In genomic region chr11:10450451-10451398, GRCh38 we compare ENCODE assay signal across 8 cellular contexts. TPM values are rescaled to one million over a fixed set of nuclear protein-coding genes. Genes with fewer than 3 reads are reported as not detected.
DNase-seq lines count a peak whose midpoint lies in the region; ATAC-seq and TF ChIP-seq lines count a peak whose summit lies in the region.

No MANE protein-coding gene starts in this region.

- H3K27me3 ChIP-seq in HL-60 (ENCODE audit: insufficient read depth, poor library complexity, severe bottlenecking), result no peaks in the 10 kb centered on the region

- ATAC-seq in activated CD4-positive, CD25-positive, alpha-beta regulatory T cell treated with anti-CD3 and anti-CD28 coated beads, Interleukin-2, amount 50 U/mL, for 24 hours, result peak; percentile 56 to 63
- ATAC-seq in left lobe of liver, result peak; percentile 91
- ATAC-seq in HG03280 (IDR thresholded peaks at IDR 0.05; ENCODE audit: unreplicated experiment), result no peak

- peak overlapping the region; percentile 20 for H3K4me3 ChIP-seq in HL-60 (replicated peaks; ENCODE audit: insufficient read depth, low read length)
- H3K4me3 ChIP-seq in choroid plexus epithelial cell (ENCODE audit: low read depth, low read length), result peak overlapping the region; percentile 57

- TF ChIP-seq CTCF in HL-60 (IDR thresholded peaks at IDR 0.05; ENCODE audit: insufficient read depth, low read length) (no peak), choroid plexus epithelial cell (conservative IDR thresholded peaks at IDR 0.05; ENCODE audit: low read depth, low read length) (peak; percentile 60)

- peak; percentile 77 for DNase-seq in DMS153 treated with DMSO at 0.1 percent for 48 hours (lab: John Stamatoyannopoulos, UW; ENCODE audit: unreplicated experiment)
- peak in 1 of 2 experiments; percentile 38 for DNase-seq in HL-60 (ENCODE audit: low read depth in 1 of 2, low spot score in 1 of 2)
- peak; percentile 25 for DNase-seq in choroid plexus epithelial cell (ENCODE audit: low read depth)
- DNase-seq in left lobe of liver (ENCODE audit: low spot score), result peak; percentile 79
- peak; percentile 59 for DNase-seq in stimulated activated CD4-positive, alpha-beta T cell treated with anti-CD3 and anti-CD28 coated beads, Interleukin-4, amount 100 ng/mL, for 24 hours
- DNase-seq in HCEC 1CT, result no peak

- peak overlapping the region; percentile 81 for H3K27ac ChIP-seq in HL-60 (replicated peaks)

RNA-seq across cellular contexts. Expression of gene AMPD3, which starts 4.3 kb away (rescaled TPM):
- total RNA-seq in left lobe of liver, result 1.4 TPM
